9 cellular contexts compared by ENCODE assay signal in the genomic region with DNA sequence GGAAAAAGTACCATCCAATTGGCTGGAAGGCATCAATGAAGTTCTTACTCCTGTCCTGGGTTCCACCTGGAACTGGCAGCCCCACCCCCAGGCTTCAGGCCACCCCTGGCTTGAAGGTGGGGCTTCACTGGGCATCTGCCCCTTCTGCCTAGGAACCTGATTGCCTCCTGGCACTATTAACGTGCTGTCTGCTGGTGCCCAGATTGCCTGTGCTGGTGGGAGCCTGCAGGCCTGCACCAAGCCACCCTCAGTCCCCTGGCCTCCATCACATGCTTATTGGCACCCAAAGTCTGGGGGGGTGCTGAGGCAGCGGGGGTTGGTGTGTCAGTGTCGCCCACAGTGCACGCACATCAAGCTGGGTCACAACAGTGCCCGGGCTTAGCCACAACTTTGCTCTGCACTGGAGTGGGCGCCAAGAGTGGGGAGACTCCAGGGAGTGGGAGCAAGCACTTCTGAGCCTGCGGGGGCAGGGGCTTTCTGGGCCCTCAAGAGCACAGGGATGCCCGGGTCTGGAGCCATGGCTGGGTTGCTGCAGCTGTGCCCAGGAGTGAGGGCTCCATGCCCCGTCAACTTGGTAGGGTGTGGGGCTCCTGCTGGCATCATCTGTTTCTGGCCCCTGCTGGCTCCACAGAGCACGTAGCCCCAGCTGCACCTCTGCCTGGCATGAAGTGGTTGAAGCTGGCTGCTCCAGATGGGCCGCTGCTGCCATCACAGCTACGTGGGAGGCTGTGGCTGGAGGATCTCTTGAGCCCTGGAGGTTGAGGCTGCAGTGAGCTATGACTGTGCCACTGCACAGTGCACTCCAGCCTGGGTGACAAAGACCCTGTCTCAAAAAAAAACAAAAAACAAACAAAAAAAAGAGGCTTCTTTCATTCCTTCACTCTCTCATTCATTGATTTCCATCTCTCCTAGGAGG. TPM values are rescaled to one million over a fixed set of nuclear protein-coding genes. Genes with fewer than 3 reads are reported as not detected.
DNase-seq lines count a peak whose midpoint lies in the region; ATAC-seq and TF ChIP-seq lines count a peak whose summit lies in the region.
"Had no signal": no experiment of that assay in that cellular context is flagged by ENCODE, and none has a peak within 500 bp of the region (broad histone marks: within the 10 kb centered on the region; RNA-seq: fewer than 3 reads in every experiment).

No MANE protein-coding gene starts in this region.

- TF ChIP-seq CTCF in PC-9 (conservative IDR thresholded peaks at IDR 0.05) (no peak), fibroblast of lung (conservative IDR thresholded peaks at IDR 0.05 in 1 of 2, IDR thresholded peaks at IDR 0.05 in 1 of 2; ENCODE audit: low read depth in 1 of 2, low read length in 2 of 2) (no peak), osteoblast (IDR thresholded peaks at IDR 0.05; ENCODE audit: extremely low read depth, low read depth, low read length) (no peak)

- no peaks in the 10 kb centered on the region for H3K27me3 ChIP-seq in PC-9 (ENCODE audit: insufficient read depth, low read depth)
- H3K27me3 ChIP-seq in fibroblast of lung (ENCODE audit: control insufficient read depth, insufficient read depth, low read length): no peaks in the 10 kb centered on the region
- H3K27me3 ChIP-seq in osteoblast (ENCODE audit: insufficient read depth, low read length): no peaks in the 10 kb centered on the region

- H3K36me3 ChIP-seq in PC-9 (ENCODE audit: low read depth) (no peaks in the 10 kb centered on the region), fibroblast of lung (ENCODE audit: control insufficient read depth, insufficient read depth, low read length) (no peaks in the 10 kb centered on the region), osteoblast (ENCODE audit: insufficient read depth, low read length) (no peaks in the 10 kb centered on the region)

- no peaks in the 10 kb centered on the region for H3K9me3 ChIP-seq in PC-9 (ENCODE audit: insufficient read depth, low read depth)
- no peaks in the 10 kb centered on the region for H3K9me3 ChIP-seq in fibroblast of lung (ENCODE audit: control insufficient read depth, insufficient read depth, low read depth, low read length)
- H3K9me3 ChIP-seq in osteoblast (ENCODE audit: low read depth, low read length): no peaks in the 10 kb centered on the region

- H3K4me1 ChIP-seq in PC-9 (replicated peaks; ENCODE audit: insufficient read depth) (peaks cover 6% of the 10 kb centered on the region), fibroblast of lung (ENCODE audit: control insufficient read depth, extremely low read depth, insufficient read depth, low read length) (peaks cover 1% of the 10 kb centered on the region), osteoblast (ENCODE audit: insufficient read depth, low read length) (peaks cover 15% of the 10 kb centered on the region)

- intact Hi-C loops in PC-9 (cut with micrococcal nuclease; ENCODE audit: unreplicated experiment): no loop called here

- peak overlapping the region; percentile 69 for H3K4me2 ChIP-seq in PC-9
- H3K4me2 ChIP-seq in fibroblast of lung (ENCODE audit: extremely low read depth, insufficient read depth, low read length): no peak overlapping the region
- H3K4me2 ChIP-seq in osteoblast (ENCODE audit: insufficient read depth, low read length): peak overlapping the region; percentile 92

- H3F3A ChIP-seq in PC-9 (ENCODE audit: insufficient read depth, low read depth): peaks cover 19% of the 10 kb centered on the region

- peak overlapping the region; percentile 59; the same call in 1 of the 2 replicates for H3K4me3 ChIP-seq in PC-9
- H3K4me3 ChIP-seq in fibroblast of lung (replicated peaks in 1 of 4; ENCODE audit: control extremely low read depth in 1 of 4, insufficient read depth in 1 of 4, low read depth in 3 of 4, low read length in 4 of 4): peak overlapping the region in 2 of 4 experiments; percentile 44 to 51
- peak overlapping the region; percentile 80 for H3K4me3 ChIP-seq in osteoblast (ENCODE audit: insufficient read depth, low read length)

- no TSS peak for BruUV-seq in PC-9 (replicated peaks; lab: Mats Ljungman, UMichigan)

- no peaks in the 10 kb centered on the region for H3K9me2 ChIP-seq in PC-9 (ENCODE audit: insufficient read depth)

- DNase-seq in PC-9 (no peak), fibroblast of lung (ENCODE audit: low read depth in 2 of 2) (no peak), osteoblast (ENCODE audit: insufficient read length, low spot score, missing footprints) (no peak), NCI-H2227 treated with DMSO at 0.1 percent for 48 hours (lab: John Stamatoyannopoulos, UW) (no peak), HPDE6-E6E7 (ENCODE audit: extremely low spot score) (no peak)
- DNase-seq: NCI-H1930 had no signal

- CTCF ChIA-PET in PC-9 (lab: Charles Lee): no interaction called here

- no peaks in the 10 kb centered on the region for H4K20me1 ChIP-seq in PC-9 (ENCODE audit: insufficient read depth)
- no peaks in the 10 kb centered on the region for H4K20me1 ChIP-seq in fibroblast of lung (ENCODE audit: control insufficient read depth, extremely low read depth, insufficient read depth, low read length)
- no peaks in the 10 kb centered on the region for H4K20me1 ChIP-seq in osteoblast (ENCODE audit: insufficient read depth, low read length)

- POLR2A ChIA-PET in PC-9 (lab: Charles Lee; ENCODE audit: unreplicated experiment): no interaction called here

- H3K27ac ChIP-seq in PC-9 (peak overlapping the region; percentile 82), fibroblast of lung (ENCODE audit: insufficient read depth, low read length) (peak overlapping the region; percentile 71), osteoblast (ENCODE audit: low read depth, low read length) (peak overlapping the region; percentile 88)

- H3K9ac ChIP-seq in fibroblast of lung (ENCODE audit: insufficient read depth, low read length): no peak overlapping the region

- peaks cover 6% of the 10 kb centered on the region for H3K79me2 ChIP-seq in PC-9 (ENCODE audit: low read depth)
- H3K79me2 ChIP-seq in fibroblast of lung (ENCODE audit: control insufficient read depth, insufficient read depth, low read length): peaks cover 7% of the 10 kb centered on the region
- peaks cover 19% of the 10 kb centered on the region for H3K79me2 ChIP-seq in osteoblast (ENCODE audit: insufficient read depth, low read length)

- ATAC-seq in GM18873 (IDR thresholded peaks at IDR 0.05; ENCODE audit: low FRiP score, unreplicated experiment) (peak; percentile 2), HG03442 (IDR thresholded peaks at IDR 0.05; ENCODE audit: unreplicated experiment) (no peak)
- no peak for ATAC-seq in activated CD4-positive, CD25-positive, alpha-beta regulatory T cell treated with anti-CD3 and anti-CD28 coated beads, Interleukin-2, amount 50 U/mL, for 24 hours

- peak overlapping the region; percentile 83 for H2AFZ ChIP-seq in PC-9
- H2AFZ ChIP-seq in fibroblast of lung (ENCODE audit: low read length): no peak overlapping the region
- H2AFZ ChIP-seq in osteoblast (ENCODE audit: low read length): peak overlapping the region; percentile 90

RNA-seq across cellular contexts. Expression of a gene that starts 4.2 kb away (rescaled TPM):
- 33.4 and 39.7 TPM in 2 replicates for total RNA-seq in PC-9 (2021)
- 13.9 and 19.2 TPM in 2 replicates for total RNA-seq in fibroblast of lung
- 33.5 and 49.1 TPM in 2 replicates for polyA plus RNA-seq in fibroblast of lung
- polyA plus RNA-seq in fibroblast of lung (2012): 42.8 and 74.8 TPM in 2 replicates
- 41.9 and 79.5 TPM in 2 replicates for polyA minus RNA-seq in fibroblast of lung (ENCODE audit: low replicate concordance)
- 4.4 and 6.2 TPM in 2 replicates for total RNA-seq in osteoblast

RNA-seq across cellular contexts. Expression of a gene that starts 16.1 kb away (rescaled TPM):
- total RNA-seq in PC-9 (2021) (42.9 and 59.2 TPM in 2 replicates), fibroblast of lung (10.5 and 14.2 TPM in 2 replicates), osteoblast (11.9 and 12.4 TPM in 2 replicates)
- polyA plus RNA-seq in fibroblast of lung: 15.1 and 15.4 TPM in 2 replicates
- polyA plus RNA-seq in fibroblast of lung (2012): 15.0 and 16.4 TPM in 2 replicates
- 22.0 and 28.6 TPM in 2 replicates for polyA minus RNA-seq in fibroblast of lung (ENCODE audit: low replicate concordance)

RNA-seq across cellular contexts. Expression of a gene that starts 48.4 kb away (rescaled TPM):
- total RNA-seq in PC-9 (2021): 21.6 and 25.7 TPM in 2 replicates
- total RNA-seq in fibroblast of lung: 8.7 and 10.7 TPM in 2 replicates
- 6.1 and 6.5 TPM in 2 replicates for polyA plus RNA-seq in fibroblast of lung
- polyA plus RNA-seq in fibroblast of lung (2012): 6.6 and 6.7 TPM in 2 replicates
- 0.48 and 5.3 TPM in 2 replicates for polyA minus RNA-seq in fibroblast of lung (ENCODE audit: low replicate concordance)
- total RNA-seq in osteoblast: 14.5 and 15.6 TPM in 2 replicates
